Comparison of ENCODE assay signal across 10 cellular contexts in the genomic region with DNA sequence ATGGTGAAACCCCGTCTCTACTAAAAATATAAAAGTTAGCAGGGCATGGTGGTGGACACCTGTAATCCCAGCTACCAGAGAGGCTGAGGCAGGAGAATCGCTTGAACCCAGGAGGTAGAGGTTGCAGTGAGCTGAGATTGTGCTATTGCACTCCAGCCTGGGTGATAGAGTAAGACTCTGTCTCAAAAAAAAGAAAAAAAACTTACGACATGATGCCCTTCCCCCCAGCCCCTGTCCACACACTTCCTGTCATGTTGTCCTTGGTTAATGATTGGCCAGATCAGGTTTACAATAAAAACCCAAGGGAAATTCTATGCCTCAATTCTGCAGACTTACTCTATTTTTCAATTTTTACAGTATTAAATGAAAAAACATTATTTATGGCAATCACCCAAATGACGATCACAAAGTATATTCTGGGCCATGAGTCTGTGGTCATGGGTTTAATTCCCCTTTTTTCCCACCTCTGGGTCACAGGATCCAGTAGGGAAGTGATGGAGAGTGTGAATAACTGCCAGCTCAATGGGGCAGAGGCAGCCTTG.
A peak's percentile ranks its signal among the peaks of the same experiment; 100 is the strongest.
DNase-seq lines count a peak whose midpoint lies in the region; ATAC-seq and TF ChIP-seq lines count a peak whose summit lies in the region.
"Had no signal": no experiment of that assay in that cellular context is flagged by ENCODE, and none has a peak within 500 bp of the region (broad histone marks: within the 10 kb centered on the region; RNA-seq: fewer than 3 reads in every experiment).

No MANE protein-coding gene starts in this region.

- intact Hi-C loops in prostate gland (cut with DNase I): no loop called here

- H3K9me3 ChIP-seq in thymus (ENCODE audit: control insufficient read depth) (no peaks in the 10 kb centered on the region), prostate gland (no peaks in the 10 kb centered on the region)
- H3K9me3 ChIP-seq: testis had no signal

- no peak for TF ChIP-seq POLR2A in prostate gland (IDR thresholded peaks at IDR 0.05)

- 49% methylated on average over 4 of the region's 4 CpGs for WGBS in thymus
- 65% methylated on average over 4 of the region's 4 CpGs for WGBS in prostate gland

- peak overlapping the region; percentile 31 for H3K27ac ChIP-seq in thymus (ENCODE audit: low read depth)
- H3K27ac ChIP-seq in prostate gland: peak overlapping the region in 1 of 2 donors; percentile 53
- H3K27ac ChIP-seq: testis had no signal

- no peaks in the 10 kb centered on the region for H3K27me3 ChIP-seq in thymus (ENCODE audit: control insufficient read depth, insufficient read depth)
- no peaks in the 10 kb centered on the region for H3K27me3 ChIP-seq in prostate gland (replicated peaks; ENCODE audit: insufficient read depth)
- H3K27me3 ChIP-seq: testis had no signal

- no peak for TF ChIP-seq CTCF in epithelial cell of proximal tubule (conservative IDR thresholded peaks at IDR 0.05; ENCODE audit: low read depth, low read length)
- no peak for TF ChIP-seq CTCF in prostate gland (IDR thresholded peaks at IDR 0.05)

- DNase-seq in NCI-H510A (lab: John Stamatoyannopoulos, UW) (peak; percentile 31), NCI-H510A treated with DMSO at 0.1 percent for 48 hours (lab: John Stamatoyannopoulos, UW) (no peak), epithelial cell of proximal tubule (ENCODE audit: low read depth) (peak; percentile 58), DMS114 treated with DMSO at 0.1 percent for 48 hours (lab: John Stamatoyannopoulos, UW; ENCODE audit: unreplicated experiment) (no peak), prostate gland (ENCODE audit: low spot score) (no peak)
- no peak for DNase-seq in NK-92 treated with Interleukin-12 subunit alpha and Interleukin-12 subunit beta, amount 100 ng/mL, for 24 hours (lab: John Stamatoyannopoulos, UW)
- DNase-seq: testis had no signal

- H3K4me3 ChIP-seq in epithelial cell of proximal tubule (ENCODE audit: low read depth, low read length) (no peak overlapping the region), thymus (ENCODE audit: low read length) (no peak overlapping the region), prostate gland (no peak overlapping the region)
- H3K4me3 ChIP-seq: testis had no signal

- ATAC-seq in HG03460 (IDR thresholded peaks at IDR 0.05; ENCODE audit: unreplicated experiment): peak; percentile 21
- ATAC-seq: Right ventricle myocardium inferior had no signal

- H3K36me3 ChIP-seq in thymus (ENCODE audit: control insufficient read depth, insufficient read depth) (no peaks in the 10 kb centered on the region), prostate gland (no peaks in the 10 kb centered on the region)

- H3K4me1 ChIP-seq in thymus (ENCODE audit: control insufficient read depth, insufficient read depth, low read length): no peaks in the 10 kb centered on the region
- H3K4me1 ChIP-seq in prostate gland (replicated peaks): peaks cover 7% of the 10 kb centered on the region

Comparison
In these comparisons a context has a peak if more than half of its experiments do, and no peak if none do; other contexts are left out.
1. DNase-seq: peak in NCI-H510A (single experiment) and epithelial cell of proximal tubule (single experiment); none in NCI-H510A treated with DMSO at 0.1 percent for 48 hours (single experiment), DMS114 treated with DMSO at 0.1 percent for 48 hours (single experiment), NK-92 treated with Interleukin-12 subunit alpha and Interleukin-12 subunit beta, amount 100 ng/mL, for 24 hours (single experiment) and prostate gland (single experiment).